Comparison of ENCODE assay signal across 1 cellular context in the genomic region with DNA sequence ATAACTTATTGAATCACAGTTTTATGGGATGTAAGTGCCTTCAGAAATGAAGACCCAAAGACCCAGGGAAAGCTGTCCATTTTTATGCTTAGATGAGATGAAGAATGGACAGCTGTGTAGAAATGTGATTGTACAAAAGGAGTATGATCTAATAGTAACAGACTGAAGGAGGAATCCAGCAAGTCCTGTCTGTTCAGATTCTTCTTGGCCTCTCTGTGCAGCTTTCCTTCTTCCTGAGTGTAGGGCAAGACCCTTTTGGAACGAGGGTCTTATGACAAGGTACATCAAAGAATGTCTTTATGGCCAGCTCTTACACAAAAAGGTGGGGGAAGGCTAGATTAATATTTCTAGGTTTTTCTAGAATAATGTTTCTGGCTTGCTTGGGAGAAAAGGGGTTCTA.
TF ChIP-seq lines count a peak whose summit lies in the region.

No MANE protein-coding gene starts in this region.

TF ChIP-seq in HCT116, 20 proteins besides CTCF, POLR2A, EP300 and RAD21 (continued from another document):
- TF ChIP-seq YY1 (IDR thresholded peaks at IDR 0.05; ENCODE audit: extremely low read depth, insufficient replicate concordance, low read depth, low read length) (no peak), ZNF274 (IDR thresholded peaks at IDR 0.05; ENCODE audit: low read depth, low read length) (no peak), ELF1 (IDR thresholded peaks at IDR 0.05; ENCODE audit: borderline replicate concordance, low read depth) (no peak), CEBPB (IDR thresholded peaks at IDR 0.05; ENCODE audit: low read depth) (no peak), SP1 (IDR thresholded peaks at IDR 0.05; ENCODE audit: low read depth) (no peak), FOSL1 (IDR thresholded peaks at IDR 0.05; ENCODE audit: low read depth) (no peak), EZH2phosphoT487 (IDR thresholded peaks at IDR 0.05; ENCODE audit: borderline replicate concordance) (no peak), EGR1 (IDR thresholded peaks at IDR 0.05; ENCODE audit: low read depth) (no peak), ZFX (IDR thresholded peaks at IDR 0.05) (no peak)
- TF ChIP-seq, protein P1, sequence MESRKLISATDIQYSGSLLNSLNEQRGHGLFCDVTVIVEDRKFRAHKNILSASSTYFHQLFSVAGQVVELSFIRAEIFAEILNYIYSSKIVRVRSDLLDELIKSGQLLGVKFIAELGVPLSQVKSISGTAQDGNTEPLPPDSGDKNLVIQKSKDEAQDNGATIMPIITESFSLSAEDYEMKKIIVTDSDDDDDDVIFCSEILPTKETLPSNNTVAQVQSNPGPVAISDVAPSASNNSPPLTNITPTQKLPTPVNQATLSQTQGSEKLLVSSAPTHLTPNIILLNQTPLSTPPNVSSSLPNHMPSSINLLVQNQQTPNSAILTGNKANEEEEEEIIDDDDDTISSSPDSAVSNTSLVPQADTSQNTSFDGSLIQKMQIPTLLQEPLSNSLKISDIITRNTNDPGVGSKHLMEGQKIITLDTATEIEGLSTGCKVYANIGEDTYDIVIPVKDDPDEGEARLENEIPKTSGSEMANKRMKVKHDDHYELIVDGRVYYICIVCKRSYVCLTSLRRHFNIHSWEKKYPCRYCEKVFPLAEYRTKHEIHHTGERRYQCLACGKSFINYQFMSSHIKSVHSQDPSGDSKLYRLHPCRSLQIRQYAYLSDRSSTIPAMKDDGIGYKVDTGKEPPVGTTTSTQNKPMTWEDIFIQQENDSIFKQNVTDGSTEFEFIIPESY (IDR thresholded peaks at IDR 0.05; ENCODE audit: extremely low read depth, insufficient replicate concordance, low read length), result no peak
- TF ChIP-seq, protein P2, sequence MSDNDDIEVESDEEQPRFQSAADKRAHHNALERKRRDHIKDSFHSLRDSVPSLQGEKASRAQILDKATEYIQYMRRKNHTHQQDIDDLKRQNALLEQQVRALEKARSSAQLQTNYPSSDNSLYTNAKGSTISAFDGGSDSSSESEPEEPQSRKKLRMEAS (IDR thresholded peaks at IDR 0.05), result no peak
